ENCODE assay signal across 8 cellular contexts in the genomic region with DNA sequence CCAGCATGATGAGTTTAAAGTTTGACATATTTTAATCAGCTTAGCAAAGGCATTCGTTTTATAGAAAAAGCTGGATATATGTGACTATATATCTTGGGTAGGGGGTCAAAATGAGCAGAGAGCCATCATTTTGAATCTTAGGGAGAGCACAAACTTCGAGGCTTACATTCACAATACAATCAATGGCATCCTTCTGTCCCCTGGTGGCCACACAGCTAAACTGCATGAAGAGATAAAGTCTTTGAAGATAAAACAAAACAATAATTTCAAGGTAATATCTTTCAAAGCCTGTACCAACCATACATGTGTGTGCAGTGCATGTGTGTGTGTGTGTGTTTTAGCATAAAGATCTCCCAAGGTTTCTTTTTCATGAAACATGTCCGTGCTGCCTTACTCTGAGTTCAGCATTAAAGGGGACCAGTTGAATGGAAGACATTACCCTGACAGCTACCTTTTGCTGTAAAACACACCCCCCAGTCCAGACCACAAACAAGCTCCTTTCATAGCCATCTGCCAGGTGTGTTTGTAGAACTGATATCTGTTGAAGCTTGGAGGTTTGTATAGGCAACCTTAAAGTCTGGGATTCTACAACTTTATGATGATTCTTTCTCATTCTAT. TPM values are rescaled to one million over a fixed set of nuclear protein-coding genes. Genes with fewer than 3 reads are reported as not detected.
A peak's percentile ranks its signal among the peaks of the same experiment; 100 is the strongest.
DNase-seq lines count a peak whose midpoint lies in the region; ATAC-seq and TF ChIP-seq lines count a peak whose summit lies in the region.

No MANE protein-coding gene starts in this region.

- no peak overlapping the region for H3K27ac ChIP-seq in heart right ventricle

- no peak overlapping the region for H3K4me3 ChIP-seq in heart right ventricle

- intact Hi-C loops in heart right ventricle (cut with DNase I), result loop anchor here in 9 of 10 donors (1.0 to 10.0 kb wide), 8 partner anchors 78 to 339 kb away; no protein-coding TSS in a partner anchor

- DNase-seq in SIG-M5 treated with dmso at 0.1 percent for 504 hours (lab: John Stamatoyannopoulos, UW; ENCODE audit: unreplicated experiment) (peak; percentile 35), SIG-M5 (lab: John Stamatoyannopoulos, UW) (no peak), NOMO-1 treated with DMSO at 0.1 percent for 48 hours (lab: John Stamatoyannopoulos, UW; ENCODE audit: unreplicated experiment) (peak; percentile 36), heart right ventricle (peak in 1 of 2 donors; percentile 5), cortex of kidney (lab: John Stamatoyannopoulos, UW) (no peak)
- DNase-seq in activated T-helper 9 cell treated with anti-CD3 and anti-CD28 coated beads, Interleukin-2, amount 50 U/mL, for 16 hours (ENCODE audit: low read depth), result peak; percentile 29
- DNase-seq in stimulated activated CD4-positive, alpha-beta T cell treated with anti-CD3 and anti-CD28 coated beads, Interleukin-15, amount 100 ng/mL, for 1 hour (ENCODE audit: low read depth in 1 of 2, low spot score in 1 of 2), result peak; percentile 11 to 12

- no peaks in the 10 kb centered on the region for H3K36me3 ChIP-seq in heart right ventricle

- peak; percentile 53 to 86 (median 72) for TF ChIP-seq CTCF in heart right ventricle (IDR thresholded peaks at IDR 0.05)

- WGBS in heart right ventricle, 2 donors, result 3 to 5% methylated on average over 3 of the region's 3 CpGs

- ATAC-seq in HG02678 (IDR thresholded peaks at IDR 0.05; ENCODE audit: unreplicated experiment) (peak; percentile 71), heart right ventricle (no peak)

- peaks cover 0 to 6% (median 0%) of the 10 kb centered on the region in 9 donors for H3K4me1 ChIP-seq in heart right ventricle

- peaks cover 0 to 4% (median 0%) of the 10 kb centered on the region in 7 donors for H3K27me3 ChIP-seq in heart right ventricle

- no peaks in the 10 kb centered on the region for H3K9me3 ChIP-seq in heart right ventricle

RNA-seq across cellular contexts. Expression of gene DYNLT3, which starts 22.0 kb away (rescaled TPM):
- total RNA-seq in heart right ventricle, result 10 to 100 TPM; 18.0 to 27.6 (median 21.0) TPM
- 10 to 100 TPM; 10.2 to 22.6 TPM for polyA plus RNA-seq in heart right ventricle

RNA-seq across cellular contexts. Expression of gene CYBB, which starts 45.5 kb away (rescaled TPM):
- 100 to 1,000 TPM in 1 of 10 donors, 10 to 100 TPM in 3, 1 to 10 TPM in 6; 4.8 to 106 (median 8.1) TPM for total RNA-seq in heart right ventricle
- polyA plus RNA-seq in heart right ventricle, result 1 to 10 TPM; 1.9 to 2.3 TPM

Comparison
In these comparisons a context has a peak if more than half of its experiments do, and no peak if none do; other contexts are left out.
1. DNase-seq: peak in SIG-M5 treated with dmso at 0.1 percent for 504 hours (single experiment), NOMO-1 treated with DMSO at 0.1 percent for 48 hours (single experiment), activated T-helper 9 cell treated with anti-CD3 and anti-CD28 coated beads, Interleukin-2, amount 50 U/mL, for 16 hours (single experiment) and stimulated activated CD4-positive, alpha-beta T cell treated with anti-CD3 and anti-CD28 coated beads, Interleukin-15, amount 100 ng/mL, for 1 hour (2 of 2); none in SIG-M5 (single experiment) and cortex of kidney (single experiment).